1 cellular context compared by ENCODE assay signal in the genomic region with DNA sequence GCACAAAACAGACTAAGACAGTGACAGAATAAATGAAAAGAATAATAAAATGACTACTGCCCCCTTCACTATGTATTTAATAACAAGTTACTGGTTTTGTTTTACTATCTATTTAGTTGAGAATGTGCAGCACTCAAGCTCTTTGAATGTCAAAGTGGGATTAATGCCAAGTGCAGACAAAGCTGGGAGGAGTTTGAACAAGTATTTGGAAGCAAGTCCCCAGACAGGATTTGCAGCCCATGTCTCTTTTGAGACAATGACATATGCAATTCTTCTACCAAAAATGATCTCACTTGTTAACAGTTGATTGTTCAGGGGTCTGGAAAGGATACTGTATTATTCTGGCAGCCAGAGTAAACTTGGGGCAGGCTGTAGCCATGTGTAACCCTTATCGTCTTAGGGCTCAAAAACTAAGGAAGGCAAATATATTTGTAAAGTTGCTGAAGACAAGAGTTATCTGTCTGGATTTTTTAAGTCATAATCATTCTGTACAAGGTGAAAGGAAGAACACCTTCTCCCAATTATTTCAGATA.
TF ChIP-seq lines count a peak whose summit lies in the region.

No MANE protein-coding gene starts in this region.

TF ChIP-seq in WTC11, 78 proteins besides CTCF, POLR2A, EP300 and RAD21 (continued from another document):
- TF ChIP-seq FOXJ3 (CRISPR knock-in tag; IDR thresholded peaks at IDR 0.05; ENCODE audit: borderline replicate concordance) (no peak), PRRX2 (CRISPR knock-in tag; IDR thresholded peaks at IDR 0.05) (no peak), NR2C2 (CRISPR knock-in tag; IDR thresholded peaks at IDR 0.05) (no peak), HMGXB4 (CRISPR knock-in tag; IDR thresholded peaks at IDR 0.05) (no peak), KAT7 (CRISPR knock-in tag; IDR thresholded peaks at IDR 0.05; ENCODE audit: borderline replicate concordance) (no peak), ARID4B (CRISPR knock-in tag; IDR thresholded peaks at IDR 0.05; ENCODE audit: borderline replicate concordance) (no peak)
